In the genomic region with DNA sequence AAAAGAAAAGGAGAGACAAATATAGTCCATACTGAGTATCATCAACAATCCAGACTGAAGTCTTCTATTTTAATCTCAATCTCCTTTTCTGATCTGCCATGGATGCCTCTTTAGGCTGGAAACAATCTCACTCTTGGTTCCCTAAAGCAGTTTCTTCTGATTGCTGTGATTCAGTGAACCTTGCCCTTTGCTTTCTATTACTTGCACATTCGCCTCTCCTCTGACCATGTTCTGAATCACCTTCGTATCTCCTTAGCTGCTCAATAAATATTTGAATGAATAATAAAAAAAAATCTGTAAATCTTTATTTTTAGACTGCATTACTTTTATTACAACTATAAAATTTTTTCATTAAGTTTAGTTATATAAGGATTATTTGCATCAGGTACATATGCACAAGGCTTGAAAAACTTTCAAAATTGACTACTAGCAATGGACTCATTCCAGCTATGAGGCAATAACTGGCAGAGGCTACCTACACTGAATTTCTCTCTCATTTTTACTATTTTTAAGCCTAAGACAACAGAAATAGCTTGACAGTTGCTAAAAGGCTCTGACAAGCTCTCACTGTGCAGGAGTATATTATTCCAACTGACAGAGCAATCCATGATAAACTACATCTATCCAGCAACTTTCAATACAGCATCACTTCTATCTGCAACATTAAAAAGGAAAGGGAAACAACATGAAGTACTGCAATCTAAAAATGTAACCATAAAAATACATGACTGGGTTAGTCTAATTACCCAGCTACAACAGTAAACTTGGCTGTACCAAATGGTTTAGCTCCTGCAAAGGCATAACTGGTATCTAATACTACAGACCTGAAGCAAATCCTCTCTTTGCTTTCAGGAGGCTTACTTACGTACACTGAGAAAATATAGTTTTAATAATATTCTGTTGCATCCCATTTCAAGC, we compare ENCODE assay signal across 20 cellular contexts. TPM values are rescaled to one million over a fixed set of nuclear protein-coding genes. Genes with fewer than 3 reads are reported as not detected.
DNase-seq lines count a peak whose midpoint lies in the region; ATAC-seq and TF ChIP-seq lines count a peak whose summit lies in the region.
"Had no signal": no experiment of that assay in that cellular context is flagged by ENCODE, and none has a peak within 500 bp of the region (broad histone marks: within the 10 kb centered on the region; RNA-seq: fewer than 3 reads in every experiment).

No MANE protein-coding gene starts in this region.

- intact Hi-C loops in PC-3 (cut with micrococcal nuclease) (no loop called here), heart left ventricle (cut with DNase I) (no loop called here)
- intact Hi-C loops in activated CD4-positive, alpha-beta memory T cell treated with anti-CD3 and anti-CD28 coated beads for 36 hours (cut with micrococcal nuclease), result no loop called here

- H3K9me3 ChIP-seq in PC-3 (ENCODE audit: low read length) (no peaks in the 10 kb centered on the region), fibroblast of lung (ENCODE audit: control insufficient read depth, insufficient read depth, low read depth, low read length) (no peaks in the 10 kb centered on the region), mesenchymal stem cell (ENCODE audit: control insufficient read depth, low read length) (no peaks in the 10 kb centered on the region), heart left ventricle (no peaks in the 10 kb centered on the region)

- H3F3A ChIP-seq in PC-3 (ENCODE audit: low read length, unreplicated experiment), result no peaks in the 10 kb centered on the region

- H3K4me1 ChIP-seq in PC-3 (ENCODE audit: insufficient read depth, low read length), result peaks cover 18% of the 10 kb centered on the region
- H3K4me1 ChIP-seq in fibroblast of lung (ENCODE audit: control insufficient read depth, extremely low read depth, insufficient read depth, low read length), result no peaks in the 10 kb centered on the region
- H3K4me1 ChIP-seq in mesenchymal stem cell (ENCODE audit: control insufficient read depth, insufficient read depth, low read depth, low read length), result no peaks in the 10 kb centered on the region
- H3K4me1 ChIP-seq in heart left ventricle, result peaks cover 0 to 14% (median 4%) of the 10 kb centered on the region in 12 donors
- H3K4me1 ChIP-seq: neural progenitor cell had no signal

- DNase-seq in ELR (ENCODE audit: low read depth) (peak; percentile 51), PC-3 (peak; percentile 40), fibroblast of lung (ENCODE audit: low read depth in 2 of 2) (peak; percentile 12 to 31), mesenchymal stem cell (no peak), kidney glomerular epithelial cell (lab: John Stamatoyannopoulos, UW) (no peak), heart left ventricle (no peak)
- DNase-seq in activated CD4-positive, alpha-beta memory T cell treated with anti-CD3 and anti-CD28 coated beads for 36 hours, result no peak
- DNase-seq: activated CD4-positive, alpha-beta T cell treated with anti-CD3 and anti-CD28 coated beads, Interleukin-2, amount 50 U/mL, for 1 hour; activated CD8-positive, alpha-beta memory T cell treated with anti-CD3 and anti-CD28 coated beads, Interleukin-2, amount 50 U/mL, for 48 hours; activated gamma-delta T cell treated with Interleukin-2 at 50 U/mL for 16 hours; anterior cingulate cortex; CD8-positive, alpha-beta memory T cell; cerebellar nuclear complex; DMS53; KG1; NCI-H510A treated with DMSO at 0.1 percent for 48 hours had no signal

- no peak for TF ChIP-seq POLR2A in heart left ventricle (IDR thresholded peaks at IDR 0.05)

- peak overlapping the region; percentile 37 for H3K27ac ChIP-seq in PC-3 (ENCODE audit: low read length)
- no peak overlapping the region for H3K27ac ChIP-seq in fibroblast of lung (ENCODE audit: insufficient read depth, low read length)
- no peak overlapping the region for H3K27ac ChIP-seq in mesenchymal stem cell (ENCODE audit: low read length, poor library complexity, severe bottlenecking)
- H3K27ac ChIP-seq in heart left ventricle, result no peak overlapping the region
- H3K27ac ChIP-seq: neural progenitor cell had no signal

- no peak overlapping the region for H3K9ac ChIP-seq in PC-3 (ENCODE audit: low read length)
- no peak overlapping the region for H3K9ac ChIP-seq in fibroblast of lung (ENCODE audit: insufficient read depth, low read length)
- peak overlapping the region; percentile 37 for H3K9ac ChIP-seq in mesenchymal stem cell (ENCODE audit: low read length)
- H3K9ac ChIP-seq: neural progenitor cell had no signal

- H3K36me3 Mint-ChIP-seq in activated CD4-positive, alpha-beta memory T cell treated with anti-CD3 and anti-CD28 coated beads for 36 hours, result peaks cover 28% of the 10 kb centered on the region

- H3K9me3 Mint-ChIP-seq in activated CD4-positive, alpha-beta memory T cell treated with anti-CD3 and anti-CD28 coated beads for 36 hours, result no peaks in the 10 kb centered on the region
- H3K9me3 Mint-ChIP-seq: CD8-positive, alpha-beta memory T cell; neural progenitor cell had no signal

- peaks cover 6% of the 10 kb centered on the region; the same call in 1 of the 2 replicates for H3K36me3 ChIP-seq in PC-3 (ENCODE audit: low read depth, low read length)
- no peaks in the 10 kb centered on the region for H3K36me3 ChIP-seq in fibroblast of lung (ENCODE audit: control insufficient read depth, insufficient read depth, low read length)
- peaks cover 6 to 65% of the 10 kb centered on the region in 2 experiments for H3K36me3 ChIP-seq in mesenchymal stem cell (ENCODE audit: control insufficient read depth in 1 of 2, insufficient read depth in 2 of 2, low read depth in 1 of 2, low read length in 2 of 2)
- H3K36me3 ChIP-seq in heart left ventricle, result peaks cover 0 to 81% (median 70%) of the 10 kb centered on the region in 9 donors

- CTCF ChIA-PET in PC-3 (lab: Charles Lee), result interaction anchor here (0.5 kb wide), 1 partner anchor 202 kb away, joined by 3 read pairs; no protein-coding TSS in a partner anchor
- CTCF ChIA-PET in activated CD4-positive, alpha-beta memory T cell treated with anti-CD3 and anti-CD28 coated beads for 36 hours (lab: Charles Lee), result no interaction called here

- TF ChIP-seq CTCF in PC-3 (conservative IDR thresholded peaks at IDR 0.05; ENCODE audit: low read depth, low read length) (no peak), fibroblast of lung (conservative IDR thresholded peaks at IDR 0.05 in 1 of 2, IDR thresholded peaks at IDR 0.05 in 1 of 2; ENCODE audit: low read depth in 1 of 2, low read length in 2 of 2) (no peak), heart left ventricle (IDR thresholded peaks at IDR 0.05) (no peak)

- H3K4ac ChIP-seq in mesenchymal stem cell (ENCODE audit: low read depth in 1 of 2, low read length in 2 of 2), result no peak overlapping the region

- H3K4me3 Mint-ChIP-seq in activated CD4-positive, alpha-beta memory T cell treated with anti-CD3 and anti-CD28 coated beads for 36 hours, result no peak overlapping the region
- H3K4me3 Mint-ChIP-seq: CD8-positive, alpha-beta memory T cell; neural progenitor cell had no signal

- H2BK5ac ChIP-seq in mesenchymal stem cell (ENCODE audit: low read depth, low read length, poor library complexity, severe bottlenecking), result no peak overlapping the region

- H4K91ac ChIP-seq in mesenchymal stem cell (ENCODE audit: low read length), result no peak overlapping the region

- peaks cover 5% of the 10 kb centered on the region for H3K4me1 Mint-ChIP-seq in activated CD4-positive, alpha-beta memory T cell treated with anti-CD3 and anti-CD28 coated beads for 36 hours (ENCODE audit: low read depth)
- H3K4me1 Mint-ChIP-seq: neural progenitor cell had no signal

- no peak overlapping the region for H2BK12ac ChIP-seq in mesenchymal stem cell (ENCODE audit: low read length in 2 of 2)

- no peaks in the 10 kb centered on the region for H3K9me2 ChIP-seq in PC-3 (replicated peaks; ENCODE audit: low read length)

- no peak overlapping the region for H3K27ac Mint-ChIP-seq in activated CD4-positive, alpha-beta memory T cell treated with anti-CD3 and anti-CD28 coated beads for 36 hours
- H3K27ac Mint-ChIP-seq: neural progenitor cell had no signal

- H3K79me1 ChIP-seq in mesenchymal stem cell (replicated peaks; ENCODE audit: low read length, poor library complexity, severe bottlenecking), result peaks cover 15% of the 10 kb centered on the region

- no peak overlapping the region for H3K23ac ChIP-seq in mesenchymal stem cell (ENCODE audit: low read length in 2 of 2)

- H4K20me1 ChIP-seq in PC-3 (ENCODE audit: low read length), result peaks cover 23% of the 10 kb centered on the region
- peaks cover 6% of the 10 kb centered on the region for H4K20me1 ChIP-seq in fibroblast of lung (ENCODE audit: control insufficient read depth, extremely low read depth, insufficient read depth, low read length)

- no peak overlapping the region for H2AK5ac ChIP-seq in mesenchymal stem cell (ENCODE audit: low read length, severe bottlenecking)

- no peak overlapping the region for H2BK120ac ChIP-seq in mesenchymal stem cell (ENCODE audit: low read depth, low read length)

- H2BK15ac ChIP-seq in mesenchymal stem cell (ENCODE audit: low read depth, poor library complexity, severe bottlenecking), result no peak overlapping the region

- H3K4me2 ChIP-seq in PC-3 (ENCODE audit: low read length), result no peak overlapping the region; the same call in 1 of the 2 replicates
- no peak overlapping the region for H3K4me2 ChIP-seq in fibroblast of lung (ENCODE audit: extremely low read depth, insufficient read depth, low read length)
- H3K4me2 ChIP-seq in mesenchymal stem cell (ENCODE audit: low read length, poor library complexity, severe bottlenecking), result no peak overlapping the region
- H3K4me2 ChIP-seq: neural progenitor cell had no signal

- no peak overlapping the region for H2AFZ ChIP-seq in PC-3 (ENCODE audit: low read length)
- H2AFZ ChIP-seq in fibroblast of lung (ENCODE audit: low read length), result no peak overlapping the region
- H2AFZ ChIP-seq in mesenchymal stem cell (ENCODE audit: low read depth, low read length), result no peak overlapping the region
- H2AFZ ChIP-seq: neural progenitor cell had no signal

- no peak overlapping the region for H4K8ac ChIP-seq in mesenchymal stem cell (ENCODE audit: low read length)

- H3K4me3 ChIP-seq in PC-3 (ENCODE audit: low read length) (no peak overlapping the region), fibroblast of lung (replicated peaks in 1 of 4; ENCODE audit: control extremely low read depth in 1 of 4, insufficient read depth in 1 of 4, low read depth in 3 of 4, low read length in 4 of 4) (no peak overlapping the region), mesenchymal stem cell (ENCODE audit: insufficient read depth in 1 of 2, low read depth in 1 of 2, low read length in 2 of 2) (no peak overlapping the region), heart left ventricle (no peak overlapping the region)
- H3K4me3 ChIP-seq: neural progenitor cell had no signal

- ATAC-seq in PC-3 (peak; percentile 77), HG03378 (IDR thresholded peaks at IDR 0.05; ENCODE audit: unreplicated experiment) (no peak), heart left ventricle (no peak)
- ATAC-seq: Right ventricle myocardium inferior had no signal

- no CpG with 5 or more reads among the region's 3 CpGs for WGBS in mesenchymal stem cell
- WGBS in heart left ventricle, 4 donors, result 95 to 96% (median 95%) methylated on average over 3 of the region's 3 CpGs

- no peak overlapping the region for H3K18ac ChIP-seq in mesenchymal stem cell (ENCODE audit: low read depth in 1 of 2, low read length in 2 of 2)

- H3K27me3 ChIP-seq in PC-3 (ENCODE audit: low read length) (no peaks in the 10 kb centered on the region), fibroblast of lung (ENCODE audit: control insufficient read depth, insufficient read depth, low read length) (no peaks in the 10 kb centered on the region), mesenchymal stem cell (ENCODE audit: control insufficient read depth in 1 of 2, insufficient read depth in 1 of 2, low read length in 2 of 2) (no peaks in the 10 kb centered on the region), heart left ventricle (no peaks in the 10 kb centered on the region)
- H3K27me3 ChIP-seq: neural progenitor cell had no signal

- H3K79me2 ChIP-seq in PC-3 (ENCODE audit: low read length) (peaks cover 21% of the 10 kb centered on the region; the same call in 1 of the 2 replicates), fibroblast of lung (ENCODE audit: control insufficient read depth, insufficient read depth, low read length) (peaks cover 17% of the 10 kb centered on the region)

- no peak overlapping the region for H3K14ac ChIP-seq in mesenchymal stem cell (ENCODE audit: low read length in 2 of 2)

- no peaks in the 10 kb centered on the region for H3K27me3 Mint-ChIP-seq in activated CD4-positive, alpha-beta memory T cell treated with anti-CD3 and anti-CD28 coated beads for 36 hours
- H3K27me3 Mint-ChIP-seq: CD8-positive, alpha-beta memory T cell had no signal

- BruUV-seq in PC-3 (replicated peaks; lab: Mats Ljungman, UMichigan), result no TSS peak

- POLR2A ChIA-PET in PC-3 (lab: Charles Lee; ENCODE audit: unreplicated experiment), result no interaction called here
- POLR2A ChIA-PET in activated CD4-positive, alpha-beta memory T cell treated with anti-CD3 and anti-CD28 coated beads for 36 hours (lab: Charles Lee), result no interaction called here

RNA-seq across cellular contexts. Expression of a gene that starts 25.6 kb away (rescaled TPM):
- 39.2 and 47.0 TPM in 2 replicates for total RNA-seq in PC-3 (2014; rRNA removed)
- 92.7 and 103 TPM in 2 replicates for total RNA-seq in fibroblast of lung
- 73.4 and 107 TPM in 2 replicates for polyA plus RNA-seq in fibroblast of lung
- 68.3 and 96.6 TPM in 2 replicates for polyA plus RNA-seq in fibroblast of lung (2012)
- 11.1 and 14.4 TPM in 2 replicates for polyA minus RNA-seq in fibroblast of lung (ENCODE audit: low replicate concordance)
- polyA plus RNA-seq in mesenchymal stem cell (2013, experiment 1 of 2), result 67.7 TPM
- 72.9 TPM for polyA plus RNA-seq in mesenchymal stem cell (2013, experiment 2 of 2)
- 10 to 100 TPM; 75.6 to 79.7 TPM for total RNA-seq in activated CD4-positive, alpha-beta memory T cell treated with anti-CD3 and anti-CD28 coated beads for 36 hours
- total RNA-seq in heart left ventricle, result 10 to 100 TPM; 35.1 to 75.6 (median 67.4) TPM
- 10 to 100 TPM; 14.9 to 51.0 TPM for polyA plus RNA-seq in heart left ventricle

RNA-seq across cellular contexts. Expression of a gene that starts 47.5 kb away (rescaled TPM):
- 0.18 TPM in 1 of 2 replicates, not detected in the other for total RNA-seq in PC-3 (2014; rRNA removed)
- 0.17 and 0.26 TPM in 2 replicates for total RNA-seq in fibroblast of lung
- polyA plus RNA-seq in fibroblast of lung, result 0.01 and 0.05 TPM in 2 replicates
- polyA plus RNA-seq in fibroblast of lung (2012), result 0.02 TPM in 1 of 2 replicates, not detected in the other
- polyA minus RNA-seq in fibroblast of lung (ENCODE audit: low replicate concordance), result not detected in 2 replicates
- not detected for polyA plus RNA-seq in mesenchymal stem cell (2013, experiment 1 of 2)
- not detected for polyA plus RNA-seq in mesenchymal stem cell (2013, experiment 2 of 2)
- total RNA-seq in activated CD4-positive, alpha-beta memory T cell treated with anti-CD3 and anti-CD28 coated beads for 36 hours, result under 1 TPM in 1 of 2 experiments, not detected in 1; 0.05 TPM
- total RNA-seq in heart left ventricle, result 1 to 10 TPM; 1.8 to 8.6 (median 3.6) TPM
- polyA plus RNA-seq in heart left ventricle, result 1 to 10 TPM; 4.6 to 5.4 TPM
- total RNA-seq: mononuclear cell had no signal
- polyA plus RNA-seq: CD8-positive, alpha-beta memory T cell had no signal

Comparison
In these comparisons a context has a peak if more than half of its experiments do, and no peak if none do; other contexts are left out.
1. DNase-seq: peak in ELR (single experiment), PC-3 (single experiment) and fibroblast of lung (2 of 2); none in mesenchymal stem cell (single experiment), kidney glomerular epithelial cell (single experiment), activated CD4-positive, alpha-beta memory T cell treated with anti-CD3 and anti-CD28 coated beads for 36 hours (single experiment) and heart left ventricle (0 of 5).